Comparison of ENCODE assay signal across 25 cellular contexts in genomic region chr14:104568620-104569019, GRCh38. TPM values are rescaled to one million over a fixed set of nuclear protein-coding genes. Genes with fewer than 3 reads are reported as not detected.
A peak's percentile ranks its signal among the peaks of the same experiment; 100 is the strongest.
DNase-seq lines count a peak whose midpoint lies in the region; ATAC-seq, FAIRE-seq and TF ChIP-seq lines count a peak whose summit lies in the region.
"Had no signal": no experiment of that assay in that cellular context is flagged by ENCODE, and none has a peak within 500 bp of the region (broad histone marks: within the 10 kb centered on the region; RNA-seq: fewer than 3 reads in every experiment).

No MANE protein-coding gene starts in this region.

- H2BK5ac ChIP-seq in H1 (ENCODE audit: low read depth, low read length) = no peak overlapping the region

- no TSS peak for BruUV-seq in HepG2 (replicated peaks; lab: Mats Ljungman, UMichigan)
- no TSS peak for BruUV-seq in GM12878 (replicated peaks; lab: Mats Ljungman, UMichigan)

- peaks cover 20 to 88% of the 10 kb centered on the region in 2 experiments; a peak in 4 of 5 replicates for H3K27me3 ChIP-seq in HepG2 (ENCODE audit: control insufficient read depth in 1 of 2, insufficient read depth in 2 of 2, low read length in 2 of 2)
- no peaks in the 10 kb centered on the region for H3K27me3 ChIP-seq in right lobe of liver
- H3K27me3 ChIP-seq in GM12878 (replicated peaks in 1 of 2; ENCODE audit: control insufficient read depth in 2 of 2, insufficient read depth in 2 of 2, low read length in 1 of 2) = peaks cover 0 to 7% of the 10 kb centered on the region in 2 experiments; a peak in 2 of 4 replicates
- no peaks in the 10 kb centered on the region; a peak in 2 of 7 replicates for H3K27me3 ChIP-seq in H1 (replicated peaks in 1 of 4; ENCODE audit: control insufficient read depth in 3 of 4, extremely low read depth in 1 of 4, insufficient read depth in 3 of 4, low read length in 3 of 4)
- H3K27me3 ChIP-seq: BE2C had no signal

- H2AK5ac ChIP-seq in H1 (ENCODE audit: low read depth, low read length) = no peak overlapping the region

- H3K18ac ChIP-seq in H1 (ENCODE audit: extremely low read depth, low read length) = no peak overlapping the region

- TF ChIP-seq EP300 in HepG2 (IDR thresholded peaks at IDR 0.05; ENCODE audit: low read depth in 2 of 2, low read length in 2 of 2) (no peak), HepG2 (CRISPR knock-in tag; IDR thresholded peaks at IDR 0.05; ENCODE audit: borderline replicate concordance) (no peak), GM12878 (IDR thresholded peaks at IDR 0.05; ENCODE audit: borderline replicate concordance in 1 of 2, control insufficient read depth in 1 of 2, low read depth in 2 of 2, low read length in 2 of 2) (no peak), H1 (IDR thresholded peaks at IDR 0.05; ENCODE audit: borderline replicate concordance in 1 of 2, low read depth in 2 of 2, low read length in 2 of 2) (no peak)

- no peak for TF ChIP-seq RAD21 in HepG2 (CRISPR knock-in tag; IDR thresholded peaks at IDR 0.05)
- no peak for TF ChIP-seq RAD21 in GM12878 (IDR thresholded peaks at IDR 0.05; ENCODE audit: insufficient read depth, low read depth, low read length)
- TF ChIP-seq RAD21 in H1 (IDR thresholded peaks at IDR 0.05 in 1 of 2, conservative IDR thresholded peaks at IDR 0.05 in 1 of 2; ENCODE audit: low read depth in 2 of 2, low read length in 2 of 2) = no peak

- H4K91ac ChIP-seq in H1 (replicated peaks; ENCODE audit: insufficient read length, low read length) = no peak overlapping the region

- H2BK20ac ChIP-seq in H1 (ENCODE audit: low read length) = no peak overlapping the region

- ATAC-seq in HepG2 (no peak), right lobe of liver (no peak), GM12878 (no peak), SK-N-SH treated with all-trans-retinoic acid at 6 μM for 48 hours (no peak)
- ATAC-seq: CD8-positive, alpha-beta T cell had no signal

- peaks cover 2% of the 10 kb centered on the region; the same call in 1 of the 2 replicates for H4K20me1 ChIP-seq in HepG2 (ENCODE audit: insufficient read depth, low read length)
- H4K20me1 ChIP-seq in GM12878 (ENCODE audit: control insufficient read depth, insufficient read depth) = no peaks in the 10 kb centered on the region
- peaks cover 0 to 1% of the 10 kb centered on the region in 2 experiments for H4K20me1 ChIP-seq in H1 (replicated peaks in 1 of 2; ENCODE audit: control insufficient read depth in 1 of 2, insufficient read depth in 2 of 2, low read length in 2 of 2)

- H2BK15ac ChIP-seq in H1 (ENCODE audit: low read length) = no peak overlapping the region

- FAIRE-seq in HepG2 (lab: Jason Lieb, UNC) (no peak), GM12878 (lab: Jason Lieb, UNC) (no peak), H1 (lab: Jason Lieb, UNC) (no peak)
- FAIRE-seq: D721Med, G401.6, GM12892, GM18507 had no signal

- RAD21 ChIA-PET in GM12878 (lab: Charles Lee; ENCODE audit: unreplicated experiment) = no interaction called here

- in situ Hi-C loops in HepG2 (cut with HindIII; ENCODE audit: extremely low pct_ligation_motif_present, low pct_unique_long_range_greater_than_20kb) = no loop called here
- in situ Hi-C loops in GM12878 (cut with MboI) = no loop called here

- no peaks in the 10 kb centered on the region for H3K79me1 ChIP-seq in H1 (ENCODE audit: low read depth, low read length)

- 0% methylated on average over 2 of the region's 11 CpGs for WGBS in HepG2 (ENCODE audit: low lambda C conversion rate)
- 40% methylated on average over 1 of the region's 11 CpGs for WGBS in right lobe of liver (ENCODE audit: insufficient coverage, low coverage, low lambda C conversion rate, missing lambda C conversion rate)
- 14% methylated on average over 11 of the region's 11 CpGs for WGBS in GM12878 (ENCODE audit: insufficient coverage, insufficient replicate concordance, low lambda C conversion rate, missing lambda C conversion rate)
- 79% methylated on average over 7 of the region's 11 CpGs; no CpG with 5 or more reads in 1 of the 2 experiments for WGBS in H1 (ENCODE audit: extremely low coverage in 1 of 2, insufficient coverage in 1 of 2, insufficient read length in 1 of 2, insufficient replicate concordance in 2 of 2, low coverage in 1 of 2, low lambda C conversion rate in 2 of 2, missing lambda C conversion rate in 1 of 2), 2 experiments

- POLR2A ChIA-PET in HepG2 (lab: Yijun Ruan, JAX) (no interaction called here), GM12878 (lab: Charles Lee) (no interaction called here), H1 (lab: Charles Lee; ENCODE audit: partially characterized antibody) (no interaction called here)

- H3K9me3 ChIP-seq in HepG2 (ENCODE audit: low read length) = no peaks in the 10 kb centered on the region
- H3K9me3 ChIP-seq in right lobe of liver = no peaks in the 10 kb centered on the region
- no peaks in the 10 kb centered on the region for H3K9me3 ChIP-seq in GM12878 (replicated peaks; ENCODE audit: control insufficient read depth, insufficient read depth, low read length)
- H3K9me3 ChIP-seq in H1 (ENCODE audit: insufficient read depth in 2 of 2, low read depth in 1 of 2, low read length in 1 of 2) = no peaks in the 10 kb centered on the region
- H3K9me3 ChIP-seq: BE2C; BLaER1 treated with 17β-estradiol and CSF1 and Interleukin-3, amounts not matched to agents 10 nM and 100 nM; Caco-2 had no signal

- H3K4me3 ChIP-seq in HepG2 (replicated peaks in 1 of 3; ENCODE audit: insufficient read depth in 1 of 3, low read depth in 2 of 3, low read length in 3 of 3) = no peak overlapping the region
- H3K4me3 ChIP-seq in right lobe of liver = no peak overlapping the region
- no peak overlapping the region for H3K4me3 ChIP-seq in GM12878
- no peak overlapping the region for H3K4me3 ChIP-seq in H1 (ENCODE audit: extremely low read depth in 1 of 4, insufficient read depth in 2 of 4, low read depth in 3 of 4, low read length in 4 of 4)
- H3K4me3 ChIP-seq: BLaER1 treated with 17β-estradiol and CSF1 and Interleukin-3, amounts not matched to agents 10 nM and 100 nM had no signal

- intact Hi-C loops in HepG2 (cut with micrococcal nuclease; ENCODE audit: unreplicated experiment) = no loop called here
- intact Hi-C loops in right lobe of liver (cut with DNase I) = loop anchor here in 1 of 2 donors (5.0 to 10.0 kb wide), 2 partner anchors 426 to 504 kb away; no protein-coding TSS in a partner anchor
- intact Hi-C loops in GM12878 (cut with micrococcal nuclease; ENCODE audit: unreplicated experiment) = no loop called here

- no peak for TF ChIP-seq POLR2A in HepG2 (IDR thresholded peaks at IDR 0.05; ENCODE audit: insufficient read depth in 1 of 2, low read depth in 2 of 2, low read length in 2 of 2)
- no peak for TF ChIP-seq POLR2A in right lobe of liver (IDR thresholded peaks at IDR 0.05)
- TF ChIP-seq POLR2A in GM12878 (IDR thresholded peaks at IDR 0.05; ENCODE audit: low read depth, low read length) = no peak
- TF ChIP-seq POLR2A in H1 (IDR thresholded peaks at IDR 0.05; ENCODE audit: control extremely low read depth in 1 of 2, low read depth in 2 of 2, low read length in 2 of 2) = no peak

- H3K4ac ChIP-seq in H1 (replicated peaks; ENCODE audit: insufficient read length, low read depth, low read length) = no peak overlapping the region

- CTCF ChIA-PET in HepG2 (lab: Yijun Ruan, JAX; ENCODE audit: low intra/inter-chr PET ratio, low total read pairs) = no interaction called here
- CTCF ChIA-PET in GM12878 (lab: Yijun Ruan, JAX) = interaction anchor here (0.6 kb wide), 1 partner anchor 475 kb away, joined by 3 read pairs; no protein-coding TSS in a partner anchor
- CTCF ChIA-PET in H1 (lab: Charles Lee; ENCODE audit: partially characterized antibody) = interaction anchor here (1.3 to 2.0 kb wide), 4 partner anchors 11 to 95 kb away, joined by 3 to 8 read pairs (median 4); no protein-coding TSS in a partner anchor

- no peak overlapping the region for H2BK120ac ChIP-seq in H1 (replicated peaks; ENCODE audit: low read depth, low read length)

- no peak for TF ChIP-seq CTCF in HepG2 (CRISPR knock-in tag; IDR thresholded peaks at IDR 0.05)
- no peak for TF ChIP-seq CTCF in right lobe of liver (IDR thresholded peaks at IDR 0.05)
- no peak for TF ChIP-seq CTCF in GM12878 (IDR thresholded peaks at IDR 0.05 in 2 of 3, conservative IDR thresholded peaks at IDR 0.05 in 1 of 3; ENCODE audit: control insufficient read depth in 2 of 3, extremely low read depth in 1 of 3, insufficient read depth in 1 of 3, low read depth in 3 of 3, low read length in 3 of 3)
- TF ChIP-seq CTCF in H1 (IDR thresholded peaks at IDR 0.05; ENCODE audit: control extremely low read depth in 1 of 3, insufficient read depth in 1 of 3, low read depth in 1 of 3, low read length in 3 of 3) = no peak

- H3K14ac ChIP-seq in H1 (ENCODE audit: insufficient read length) = no peak overlapping the region

- H3K27ac ChIP-seq in HepG2 (ENCODE audit: extremely low read length, insufficient read depth, low read length) (no peak overlapping the region), right lobe of liver (no peak overlapping the region), GM12878 (ENCODE audit: control insufficient read depth, insufficient read depth) (no peak overlapping the region), H1 (ENCODE audit: low read depth, low read length) (no peak overlapping the region)
- H3K27ac ChIP-seq: 22Rv1; BLaER1 treated with 17β-estradiol and CSF1 and Interleukin-3, amounts not matched to agents 10 nM and 100 nM; C4-2B had no signal

- H3K36me3 ChIP-seq in HepG2 (replicated peaks in 1 of 2; ENCODE audit: control insufficient read depth in 1 of 2, insufficient read depth in 2 of 2, low read length in 2 of 2) = no peaks in the 10 kb centered on the region
- no peaks in the 10 kb centered on the region for H3K36me3 ChIP-seq in right lobe of liver
- no peaks in the 10 kb centered on the region for H3K36me3 ChIP-seq in GM12878 (ENCODE audit: control insufficient read depth in 2 of 2, insufficient read depth in 2 of 2, low read length in 1 of 2)
- H3K36me3 ChIP-seq in H1 (ENCODE audit: control insufficient read depth in 2 of 4, insufficient read depth in 4 of 4, low read length in 3 of 4) = no peaks in the 10 kb centered on the region
- H3K36me3 ChIP-seq: BE2C; BLaER1 treated with 17β-estradiol and CSF1 and Interleukin-3, amounts not matched to agents 10 nM and 100 nM had no signal

- no peak overlapping the region for H3K9ac ChIP-seq in HepG2 (ENCODE audit: insufficient read depth, low read depth, low read length)
- H3K9ac ChIP-seq in GM12878 (ENCODE audit: control insufficient read depth, insufficient read depth, low read length) = no peak overlapping the region
- H3K9ac ChIP-seq in H1 (replicated peaks in 1 of 4; ENCODE audit: extremely low read depth in 1 of 4, low read depth in 3 of 4, low read length in 3 of 4) = no peak overlapping the region; a peak in 1 of 7 replicates

- SMC1A ChIA-PET in GM12878 (lab: Charles Lee; ENCODE audit: uncharacterized antibody, unreplicated experiment) = no interaction called here

- H3K4me1 ChIP-seq in HepG2 (ENCODE audit: insufficient read depth, low read length) (no peaks in the 10 kb centered on the region), right lobe of liver (no peaks in the 10 kb centered on the region), GM12878 (ENCODE audit: control insufficient read depth, insufficient read depth, low read length) (no peaks in the 10 kb centered on the region), H1 (replicated peaks in 1 of 4; ENCODE audit: control insufficient read depth in 3 of 4, insufficient read depth in 4 of 4, low read length in 3 of 4) (peaks cover 0 to 2% (median 0%) of the 10 kb centered on the region in 4 experiments; a peak in 2 of 7 replicates)

- H3K56ac ChIP-seq in H1 (replicated peaks; ENCODE audit: insufficient read length, low read depth, low read length) = no peak overlapping the region

- no peak overlapping the region for H3K23ac ChIP-seq in H1 (ENCODE audit: insufficient read length)

- H4K8ac ChIP-seq in H1 (ENCODE audit: extremely low read depth, insufficient read depth, low read length) = 0 out of 2 replicates have a peak overlapping the region, but pooled peaks have one; percentile 14

- no peaks in the 10 kb centered on the region for H3K23me2 ChIP-seq in H1 (ENCODE audit: low read depth, low read length)

- H4K5ac ChIP-seq in H1 (ENCODE audit: insufficient read length, low read depth, low read length) = no peak overlapping the region

- H2AFZ ChIP-seq in HepG2 (ENCODE audit: low read length) (no peak overlapping the region), GM12878 (ENCODE audit: control insufficient read depth, low read depth, low read length) (no peak overlapping the region), H1 (ENCODE audit: low read length) (no peak overlapping the region)

- H3K4me2 ChIP-seq in HepG2 (ENCODE audit: low read depth, low read length) = no peak overlapping the region
- no peak overlapping the region for H3K4me2 ChIP-seq in GM12878 (ENCODE audit: control insufficient read depth, insufficient read depth)
- H3K4me2 ChIP-seq in H1 (ENCODE audit: insufficient read depth in 1 of 2, low read depth in 2 of 2, low read length in 2 of 2) = no peak overlapping the region
- H3K4me2 ChIP-seq: BLaER1 treated with 17β-estradiol and CSF1 and Interleukin-3, amounts not matched to agents 10 nM and 100 nM had no signal

- H2BK12ac ChIP-seq in H1 (ENCODE audit: low read depth, low read length) = no peak overlapping the region

- H3K79me2 ChIP-seq in HepG2 (ENCODE audit: insufficient read depth, low read length) = no peaks in the 10 kb centered on the region
- no peaks in the 10 kb centered on the region for H3K79me2 ChIP-seq in GM12878 (ENCODE audit: control insufficient read depth, insufficient read depth, low read length)
- H3K79me2 ChIP-seq in H1 (ENCODE audit: control insufficient read depth in 1 of 2, insufficient read depth in 2 of 2, low read length in 2 of 2) = no peaks in the 10 kb centered on the region

- DNase-seq in HepG2 (ENCODE audit: low spot score) = no peak
- DNase-seq in right lobe of liver = no peak
- no peak for DNase-seq in GM12878 (ENCODE audit: low read depth, low spot score)
- DNase-seq in H1 (ENCODE audit: low read depth in 1 of 2, low spot score in 2 of 2) = no peak
- DNase-seq in SKM-1 (lab: John Stamatoyannopoulos, UW; ENCODE audit: unreplicated experiment) = no peak
- no peak for DNase-seq in NCI-H2196 (lab: John Stamatoyannopoulos, UW; ENCODE audit: unreplicated experiment)
- DNase-seq: ACHN; BE2C; Caco-2; Calu3; CD4-positive, alpha-beta T cell; CD8-positive, alpha-beta T cell; DMS79 treated with DMSO at 0.1 percent for 48 hours; GF-D8 had no signal

RNA-seq across cellular contexts. Expression of gene C14orf180, which starts 10.9 kb away (rescaled TPM):
- not detected in 2 replicates for total RNA-seq in HepG2 (2016; rRNA removed; fragmentation: Illumina TruSeq; extraction: Trizol)
- not detected in 2 replicates for total RNA-seq in HepG2 (2016; cell fraction: cytosol; rRNA removed; fragmentation: Illumina TruSeq; extraction: Trizol; ENCODE audit: low read depth)
- not detected in 2 replicates for total RNA-seq in HepG2 (2016; cell fraction: insoluble cytoplasmic fraction; rRNA removed; fragmentation: Illumina TruSeq; extraction: Trizol)
- total RNA-seq in HepG2 (2016; cell fraction: membrane; rRNA removed; fragmentation: Illumina TruSeq; extraction: Trizol) = not detected in 2 replicates
- total RNA-seq in HepG2 (2016; cell fraction: nucleus; rRNA removed; fragmentation: Illumina TruSeq; extraction: Trizol) = not detected in 2 replicates
- polyA plus RNA-seq in HepG2 (2011; rRNA removed) = not detected in 2 replicates
- not detected in 2 replicates for polyA plus RNA-seq in HepG2 (2011; cell fraction: cytosol; rRNA removed)
- not detected in 2 replicates for polyA plus RNA-seq in HepG2 (2011; cell fraction: nucleus; rRNA removed)
- not detected in 2 replicates for polyA plus RNA-seq in HepG2 (2012)
- polyA plus RNA-seq in HepG2 (2016; cell fraction: cytosol; fragmentation: Illumina TruSeq; extraction: Trizol; ENCODE audit: low read depth) = not detected in 2 replicates
- not detected in 2 replicates for polyA plus RNA-seq in HepG2 (2016; cell fraction: insoluble cytoplasmic fraction; fragmentation: Illumina TruSeq; extraction: Trizol; ENCODE audit: low read depth)
- not detected in 2 replicates for polyA plus RNA-seq in HepG2 (2016; cell fraction: membrane; fragmentation: Illumina TruSeq; extraction: Trizol; ENCODE audit: low read depth)
- polyA plus RNA-seq in HepG2 (2016; cell fraction: nucleus; fragmentation: Illumina TruSeq; extraction: Trizol; ENCODE audit: insufficient read depth, low read depth) = not detected in 2 replicates
- not detected in 2 replicates for polyA minus RNA-seq in HepG2 (2011; rRNA and poly(A)+ RNA removed; ENCODE audit: low replicate concordance)
- polyA minus RNA-seq in HepG2 (2011; cell fraction: cytosol; rRNA and poly(A)+ RNA removed) = not detected in 2 replicates
- polyA minus RNA-seq in HepG2 (2011; cell fraction: nucleus; rRNA and poly(A)+ RNA removed) = not detected in 2 replicates
- 1 to 10 TPM in 4 of 6 experiments, under 1 TPM in 2; 0.35 to 4.0 (median 1.9) TPM for total RNA-seq in right lobe of liver
- total RNA-seq in GM12878 (2013; cell fraction: nucleolus; rRNA removed) = not detected in 2 replicates
- total RNA-seq in GM12878 (2014; rRNA removed) = not detected in 2 replicates
- total RNA-seq in GM12878 (2014; rRNA removed; fragmentation: Illumina TruSeq; extraction: Trizol) = not detected in 2 replicates
- total RNA-seq in GM12878 (2021) = not detected in 2 replicates
- not detected for polyA plus RNA-seq in GM12878 (2011; ENCODE audit: low read depth)
- polyA plus RNA-seq in GM12878 (2011; rRNA removed) = not detected in 2 replicates
- not detected in 2 replicates for polyA plus RNA-seq in GM12878 (2011; cell fraction: cytosol; rRNA removed)
- not detected in 2 replicates for polyA plus RNA-seq in GM12878 (2011; cell fraction: nucleus; rRNA removed)
- not detected in 2 replicates for polyA plus RNA-seq in GM12878 (2012)
- polyA plus RNA-seq in GM12878 (2014; fragmentation: Illumina TruSeq; extraction: Trizol) = not detected in 2 replicates
- polyA plus RNA-seq in GM12878 (2014; fragmentation: Nextera tagmentation; extraction: Ambion mirVana) = not detected
- polyA plus RNA-seq in GM12878 (2014; rRNA removed) = not detected in 2 replicates
- not detected for polyA plus RNA-seq in GM12878 (2016; fragmentation: Nextera tagmentation; extraction: Ambion mirVana)
- not detected in 2 replicates for polyA minus RNA-seq in GM12878 (2011; rRNA and poly(A)+ RNA removed)
- not detected in 2 replicates for polyA minus RNA-seq in GM12878 (2011; cell fraction: cytosol; rRNA and poly(A)+ RNA removed)
- not detected in 2 replicates for polyA minus RNA-seq in GM12878 (2011; cell fraction: nucleus; rRNA and poly(A)+ RNA removed)
- total RNA-seq in H1 (2021; fragmentation: NEBNext Ultra II Directional; extraction: Animal tissue kit (Norgen Biotek cat#: 25700)) = not detected in 2 replicates
- polyA plus RNA-seq in H1 (2011; rRNA removed) = not detected in 2 replicates
- polyA plus RNA-seq in H1 (2011; cell fraction: cytosol; rRNA removed) = not detected
- polyA plus RNA-seq in H1 (2011; cell fraction: nucleus; rRNA removed) = not detected
- not detected in 4 replicates for polyA plus RNA-seq in H1 (2012, experiment 1 of 2)
- not detected for polyA plus RNA-seq in H1 (2012, experiment 2 of 2)
- not detected for polyA plus RNA-seq in H1 (2013, experiment 1 of 2)
- polyA plus RNA-seq in H1 (2013, experiment 2 of 2) = not detected
- not detected in 2 replicates for polyA minus RNA-seq in H1 (2011; rRNA and poly(A)+ RNA removed)
- polyA minus RNA-seq in H1 (2011; cell fraction: cytosol; rRNA and poly(A)+ RNA removed) = not detected
- not detected for polyA minus RNA-seq in H1 (2011; cell fraction: nucleus; rRNA and poly(A)+ RNA removed)
- total RNA-seq: A172; A673; Caco-2; Calu3; CD4-positive, alpha-beta T cell; CD8-positive, alpha-beta T cell had no signal
- polyA plus RNA-seq: AG04450 had no signal

RNA-seq across cellular contexts. Expression of gene TMEM179, which starts 36.0 kb away (rescaled TPM):
- total RNA-seq in HepG2 (2016; rRNA removed; fragmentation: Illumina TruSeq; extraction: Trizol) (not detected in 2 replicates), right lobe of liver (under 1 TPM in 2 of 6 experiments, not detected in 4; 0.17 to 0.18 TPM), GM12878 (2014; rRNA removed) (not detected in 2 replicates), GM12878 (2014; rRNA removed; fragmentation: Illumina TruSeq; extraction: Trizol) (not detected in 2 replicates), GM12878 (2021) (not detected in 2 replicates)
- not detected in 2 replicates for total RNA-seq in HepG2 (2016; cell fraction: cytosol; rRNA removed; fragmentation: Illumina TruSeq; extraction: Trizol; ENCODE audit: low read depth)
- not detected in 2 replicates for total RNA-seq in HepG2 (2016; cell fraction: insoluble cytoplasmic fraction; rRNA removed; fragmentation: Illumina TruSeq; extraction: Trizol)
- total RNA-seq in HepG2 (2016; cell fraction: membrane; rRNA removed; fragmentation: Illumina TruSeq; extraction: Trizol) = not detected in 2 replicates
- not detected in 2 replicates for total RNA-seq in HepG2 (2016; cell fraction: nucleus; rRNA removed; fragmentation: Illumina TruSeq; extraction: Trizol)
- polyA plus RNA-seq in HepG2 (2011; rRNA removed) (not detected in 2 replicates), GM12878 (2011; rRNA removed) (not detected in 2 replicates), GM12878 (2014; fragmentation: Illumina TruSeq; extraction: Trizol) (not detected in 2 replicates), GM12878 (2014; fragmentation: Nextera tagmentation; extraction: Ambion mirVana) (not detected), GM12878 (2014; rRNA removed) (not detected in 2 replicates), GM12878 (2016; fragmentation: Nextera tagmentation; extraction: Ambion mirVana) (not detected), H1 (2011; rRNA removed) (4.0 and 4.6 TPM in 2 replicates)
- not detected in 2 replicates for polyA plus RNA-seq in HepG2 (2011; cell fraction: cytosol; rRNA removed)
- not detected in 2 replicates for polyA plus RNA-seq in HepG2 (2011; cell fraction: nucleus; rRNA removed)
- not detected in 2 replicates for polyA plus RNA-seq in HepG2 (2012)
- not detected in 2 replicates for polyA plus RNA-seq in HepG2 (2016; cell fraction: cytosol; fragmentation: Illumina TruSeq; extraction: Trizol; ENCODE audit: low read depth)
- polyA plus RNA-seq in HepG2 (2016; cell fraction: insoluble cytoplasmic fraction; fragmentation: Illumina TruSeq; extraction: Trizol; ENCODE audit: low read depth) = not detected in 2 replicates
- polyA plus RNA-seq in HepG2 (2016; cell fraction: membrane; fragmentation: Illumina TruSeq; extraction: Trizol; ENCODE audit: low read depth) = not detected in 2 replicates
- not detected in 2 replicates for polyA plus RNA-seq in HepG2 (2016; cell fraction: nucleus; fragmentation: Illumina TruSeq; extraction: Trizol; ENCODE audit: insufficient read depth, low read depth)
- 0.28 TPM in 1 of 2 replicates, not detected in the other for polyA minus RNA-seq in HepG2 (2011; rRNA and poly(A)+ RNA removed; ENCODE audit: low replicate concordance)
- not detected in 2 replicates for polyA minus RNA-seq in HepG2 (2011; cell fraction: cytosol; rRNA and poly(A)+ RNA removed)
- not detected in 2 replicates for polyA minus RNA-seq in HepG2 (2011; cell fraction: nucleus; rRNA and poly(A)+ RNA removed)
- total RNA-seq in GM12878 (2013; cell fraction: nucleolus; rRNA removed) = not detected in 2 replicates
- polyA plus RNA-seq in GM12878 (2011; ENCODE audit: low read depth) = not detected
- polyA plus RNA-seq in GM12878 (2011; cell fraction: cytosol; rRNA removed) = not detected in 2 replicates
- not detected in 2 replicates for polyA plus RNA-seq in GM12878 (2011; cell fraction: nucleus; rRNA removed)
- not detected in 2 replicates for polyA plus RNA-seq in GM12878 (2012)
- not detected in 2 replicates for polyA minus RNA-seq in GM12878 (2011; rRNA and poly(A)+ RNA removed)
- polyA minus RNA-seq in GM12878 (2011; cell fraction: cytosol; rRNA and poly(A)+ RNA removed) = not detected in 2 replicates
- polyA minus RNA-seq in GM12878 (2011; cell fraction: nucleus; rRNA and poly(A)+ RNA removed) = not detected in 2 replicates
- 2.9 TPM in 2 replicates for total RNA-seq in H1 (2021; fragmentation: NEBNext Ultra II Directional; extraction: Animal tissue kit (Norgen Biotek cat#: 25700))
- 3.7 TPM for polyA plus RNA-seq in H1 (2011; cell fraction: cytosol; rRNA removed)
- polyA plus RNA-seq in H1 (2011; cell fraction: nucleus; rRNA removed) = 4.6 TPM
- 1.7 to 6.0 TPM (median 4.1 TPM) in 4 replicates for polyA plus RNA-seq in H1 (2012, experiment 1 of 2)
- polyA plus RNA-seq in H1 (2012, experiment 2 of 2) = 1.8 TPM
- polyA plus RNA-seq in H1 (2013, experiment 1 of 2) = 1.8 TPM
- 1.9 TPM for polyA plus RNA-seq in H1 (2013, experiment 2 of 2)
- polyA minus RNA-seq in H1 (2011; rRNA and poly(A)+ RNA removed) = 1.1 and 3.6 TPM in 2 replicates
- polyA minus RNA-seq in H1 (2011; cell fraction: cytosol; rRNA and poly(A)+ RNA removed) = 2.4 TPM
- polyA minus RNA-seq in H1 (2011; cell fraction: nucleus; rRNA and poly(A)+ RNA removed) = 3.4 TPM
- total RNA-seq: A172; Caco-2; Calu3; CD4-positive, alpha-beta T cell; CD8-positive, alpha-beta T cell had no signal
